In the genomic region with DNA sequence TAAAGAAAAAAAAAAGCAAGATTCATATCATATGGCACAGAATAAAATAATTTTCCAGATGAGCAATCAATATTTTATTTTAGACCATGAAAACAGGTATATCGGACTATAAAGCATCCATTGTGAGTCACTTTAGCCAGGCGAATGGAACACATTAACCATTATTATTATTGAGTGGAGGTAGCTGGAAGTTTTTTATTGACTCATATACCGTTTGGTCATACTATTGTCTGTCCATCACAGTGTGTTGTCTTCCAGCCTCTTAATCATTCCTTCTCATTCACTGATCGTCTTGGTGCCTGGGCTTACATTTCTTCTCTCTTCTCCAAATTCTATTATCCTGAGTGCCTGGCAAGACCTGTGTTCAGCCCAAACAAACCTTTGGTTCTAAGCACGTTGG, we compare ENCODE assay signal across 26 cellular contexts.
"Had no signal": no experiment of that assay in that cellular context is flagged by ENCODE, and none has a peak within 500 bp of the region (broad histone marks: within the 10 kb centered on the region; RNA-seq: fewer than 3 reads in every experiment).

No MANE protein-coding gene starts in this region.

- DNase-seq: activated B cell treated with CpG ODN at 0.5 μM for 24 hours; activated CD4-positive, alpha-beta T cell treated with anti-CD3 and anti-CD28 coated beads for 1 hour; activated CD4-positive, alpha-beta T cell treated with anti-CD3 and anti-CD28 coated beads, Interleukin-2, amount 10 ng/mL, durations not matched to agents 24 days and 14 days; activated CD4-positive, alpha-beta T cell treated with anti-CD3 and anti-CD28 coated beads, Interleukin-2, amount 50 U/mL, for 48 hours; activated CD8-positive, alpha-beta memory T cell treated with anti-CD3 and anti-CD28 coated beads, Interleukin-2, amount 10 ng/mL, durations not matched to agents 7 days and 5 days; activated effector memory CD4-positive, alpha-beta T cell treated with anti-CD3 and anti-CD28 coated beads, Interleukin-2, amount 50 U/mL, for 16 hours; activated naive CD4-positive, alpha-beta T cell treated with Interleukin-2 at 50 U/mL for 16 hours; activated naive CD8-positive, alpha-beta T cell treated with anti-CD3 and anti-CD28 coated beads, Interleukin-2, amount 50 U/mL, for 24 hours; activated T-cell treated with anti-CD3 and anti-CD28 coated beads, Interleukin-2, amount 50 U/mL, for 4 hours; amniotic stem cell; NCI-H1048; NCI-H146; NCI-H187 treated with DMSO at 0.1 percent for 48 hours; NCI-H2081 treated with DMSO at 0.1 percent for 48 hours; NCI-H446 treated with DMSO at 0.1 percent for 48 hours; NCI-H524 treated with DMSO at 0.1 percent for 48 hours; NCI-H82; NK-92 treated with Interleukin-12 subunit alpha and Interleukin-12 subunit beta, amount 100 ng/mL, for 24 hours; OCI-M1; Peyer's patch; SHP77 treated with DMSO at 0.1 percent for 48 hours; T-cell; T-helper 2 cell; T1000 had no signal

- H3K36me3 ChIP-seq: ascending aorta, Peyer's patch had no signal

- H3K27me3 ChIP-seq: ascending aorta, Peyer's patch had no signal

- H3K27ac ChIP-seq: ascending aorta, Peyer's patch had no signal

- H3K9me3 ChIP-seq: ascending aorta, Peyer's patch had no signal

- ATAC-seq: activated CD8-positive, alpha-beta memory T cell treated with anti-CD3 and anti-CD28 coated beads, Interleukin-2, amount 10 ng/mL, durations not matched to agents 7 days and 5 days; activated naive CD4-positive, alpha-beta T cell treated with anti-CD3 and anti-CD28 coated beads, Interleukin-2, amount 50 U/mL, for 72 hours; activated naive CD8-positive, alpha-beta T cell treated with anti-CD3 and anti-CD28 coated beads, Interleukin-2, amount 50 U/mL, for 24 hours; activated T-cell treated with anti-CD3 and anti-CD28 coated beads, Interleukin-2, amount 50 U/mL, for 4 hours; T-cell had no signal

- H3K4me3 ChIP-seq: ascending aorta, Peyer's patch had no signal
